1 cellular context compared by ENCODE assay signal in genomic region chr2:43227830-43228280, GRCh38.
TF ChIP-seq lines count a peak whose summit lies in the region.

No MANE protein-coding gene starts in this region.

TF ChIP-seq in HepG2, 621 proteins besides CTCF, POLR2A, EP300 and RAD21 (continued from another document and continues in another):
- TF ChIP-seq ZBTB4 (CRISPR knock-in tag; IDR thresholded peaks at IDR 0.05; ENCODE audit: borderline replicate concordance) (peak; percentile 18; the same call in 1 of the 2 replicates), ZNF572 (CRISPR knock-in tag; IDR thresholded peaks at IDR 0.05) (no peak), THAP9 (CRISPR knock-in tag; IDR thresholded peaks at IDR 0.05; ENCODE audit: borderline replicate concordance) (no peak), ZNF350 (CRISPR knock-in tag; IDR thresholded peaks at IDR 0.05; ENCODE audit: borderline replicate concordance, low read depth) (0 out of 2 replicates have a peak, but pooled peaks have one; percentile 5), CREBL2 (CRISPR knock-in tag; IDR thresholded peaks at IDR 0.05; ENCODE audit: borderline replicate concordance) (no peak), MTA3 (CRISPR knock-in tag; IDR thresholded peaks at IDR 0.05) (no peak), ZMYM3 (CRISPR knock-in tag; IDR thresholded peaks at IDR 0.05) (peak; percentile 41; the same call in 1 of the 2 replicates), HDAC2 (CRISPR knock-in tag; IDR thresholded peaks at IDR 0.05) (0 out of 2 replicates have a peak, but pooled peaks have one; percentile 40), ZNF280D (CRISPR knock-in tag; IDR thresholded peaks at IDR 0.05) (peak; percentile 80; the same call in 1 of the 2 replicates), ZNF678 (CRISPR knock-in tag; IDR thresholded peaks at IDR 0.05) (no peak; the same call in 1 of the 2 replicates), MLLT10 (CRISPR knock-in tag; IDR thresholded peaks at IDR 0.05) (no peak), ZNF776 (CRISPR knock-in tag; IDR thresholded peaks at IDR 0.05) (no peak), HIC2 (CRISPR knock-in tag; IDR thresholded peaks at IDR 0.05; ENCODE audit: low read depth) (no peak), ZC3H4 (CRISPR knock-in tag; IDR thresholded peaks at IDR 0.05; ENCODE audit: borderline replicate concordance) (peak; percentile 38; the same call in 1 of the 2 replicates), TGIF2 (CRISPR knock-in tag; IDR thresholded peaks at IDR 0.05) (no peak), TSC22D2 (CRISPR knock-in tag; IDR thresholded peaks at IDR 0.05; ENCODE audit: borderline replicate concordance) (no peak), KLF9 (CRISPR knock-in tag; IDR thresholded peaks at IDR 0.05; ENCODE audit: low read depth) (0 out of 2 replicates have a peak, but pooled peaks have one; percentile 23), KMT2B (CRISPR knock-in tag; IDR thresholded peaks at IDR 0.05) (peak; percentile 2; the same call in 1 of the 2 replicates), ZNF790 (CRISPR knock-in tag; IDR thresholded peaks at IDR 0.05; ENCODE audit: borderline replicate concordance) (0 out of 2 replicates have a peak, but pooled peaks have one; percentile 18), ELF4 (CRISPR knock-in tag; IDR thresholded peaks at IDR 0.05; ENCODE audit: borderline replicate concordance) (no peak), MED1 (CRISPR knock-in tag; IDR thresholded peaks at IDR 0.05) (no peak), MTA1 (CRISPR knock-in tag; IDR thresholded peaks at IDR 0.05; ENCODE audit: borderline replicate concordance) (no peak), U2AF2 (IDR thresholded peaks at IDR 0.05; ENCODE audit: low read depth, low read length) (no peak), SMAD1 (CRISPR knock-in tag; IDR thresholded peaks at IDR 0.05; ENCODE audit: borderline replicate concordance, low read depth) (no peak), ELF1 (CRISPR knock-in tag; IDR thresholded peaks at IDR 0.05) (peak; percentile 14; the same call in 1 of the 2 replicates), FOXK2 (IDR thresholded peaks at IDR 0.05) (no peak), REST (IDR thresholded peaks at IDR 0.05; ENCODE audit: borderline replicate concordance in 1 of 2, low read depth in 1 of 2, low read length in 2 of 2) (peak in 1 of 2 experiments; percentile 61; a peak in 2 of 4 replicates), MBD4 (IDR thresholded peaks at IDR 0.05; ENCODE audit: borderline replicate concordance, low read length) (no peak), GFI1 (CRISPR knock-in tag; IDR thresholded peaks at IDR 0.05; ENCODE audit: borderline replicate concordance) (no peak), ZNF264 (CRISPR knock-in tag; IDR thresholded peaks at IDR 0.05) (no peak), FOXO4 (CRISPR knock-in tag; conservative IDR thresholded peaks at IDR 0.05) (0 out of 2 replicates have a peak, but pooled peaks have one; percentile 53), E2F1 (CRISPR knock-in tag; IDR thresholded peaks at IDR 0.05) (no peak), THAP8 (CRISPR knock-in tag; IDR thresholded peaks at IDR 0.05; ENCODE audit: borderline replicate concordance) (no peak; the same call in 1 of the 2 replicates), ZGPAT (CRISPR knock-in tag; IDR thresholded peaks at IDR 0.05) (no peak), NFKB2 (CRISPR knock-in tag; IDR thresholded peaks at IDR 0.05; ENCODE audit: borderline replicate concordance) (no peak), MXD3 (CRISPR knock-in tag; IDR thresholded peaks at IDR 0.05) (no peak), MXD1 (CRISPR knock-in tag; IDR thresholded peaks at IDR 0.05) (no peak)
